In genomic region chr6:73518982-73519850, GRCh38 we compare ENCODE assay signal across 8 cellular contexts. TPM values are rescaled to one million over a fixed set of nuclear protein-coding genes. Genes with fewer than 3 reads are reported as not detected.
DNase-seq lines count a peak whose midpoint lies in the region; ATAC-seq and TF ChIP-seq lines count a peak whose summit lies in the region.
"Not testable (repeated sequence)": the region's sequence is repeated elsewhere in the genome, so short reads cannot be mapped to it uniquely, and the experiment has no call there.

No MANE protein-coding gene starts in this region.

- intact Hi-C loops in stomach (cut with DNase I; ENCODE audit: low total_unique reads) = not testable (repeated sequence)

- peak overlapping the region; percentile 98 for H3K4me3 Mint-ChIP-seq in activated naive CD8-positive, alpha-beta T cell treated with anti-CD3 and anti-CD28 coated beads for 36 hours
- H3K4me3 Mint-ChIP-seq in effector memory CD8-positive, alpha-beta T cell = peak overlapping the region; percentile 94 to 96
- peak overlapping the region; percentile 90 for H3K4me3 Mint-ChIP-seq in natural killer cell treated with Interleukin-12 subunit alpha and Interleukin-12 subunit beta and Interleukin-15 and Interleukin-18, amount 100 ng/mL, for 72 hours

- 3 to 9% (median 6%) methylated on average over 6 to 8 of the region's 8 CpGs for WGBS in stomach, 5 donors

- H3K4me3 ChIP-seq in HL-60 (replicated peaks; ENCODE audit: insufficient read depth, low read length) (peak overlapping the region; percentile 80), SK-N-MC (peak overlapping the region; percentile 99), iPS-15b (ENCODE audit: low read depth, low read length) (peak overlapping the region; percentile 89), stomach (peak overlapping the region; percentile 80 to 95 (median 87))

- peak in 1 of 2 experiments; percentile 55 for DNase-seq in HL-60 (ENCODE audit: low read depth in 1 of 2, low spot score in 1 of 2)
- DNase-seq in SK-N-MC (ENCODE audit: low read depth, low spot score); activated naive CD8-positive, alpha-beta T cell treated with anti-CD3 and anti-CD28 coated beads for 36 hours; effector memory CD8-positive, alpha-beta T cell; natural killer cell treated with Interleukin-12 subunit alpha and Interleukin-12 subunit beta and Interleukin-15 and Interleukin-18, amount 100 ng/mL, for 72 hours (ENCODE audit: low spot score); stomach: not testable (repeated sequence)

- not testable (repeated sequence) for H3K27me3 ChIP-seq in HL-60 (ENCODE audit: insufficient read depth, poor library complexity, severe bottlenecking); iPS-15b (ENCODE audit: control insufficient read depth, insufficient read depth, low read length); stomach

- peak overlapping the region; percentile 100 for H3K27ac ChIP-seq in C4-2B
- peak overlapping the region; percentile 98 for H3K27ac ChIP-seq in HL-60 (replicated peaks)
- H3K27ac ChIP-seq in SK-N-MC = peak overlapping the region; percentile 99
- H3K27ac ChIP-seq in stomach = peak overlapping the region in 4 of 5 donors; percentile 99 to 100 (median 100)

- not testable (repeated sequence) for H3K4me1 ChIP-seq in iPS-15b (ENCODE audit: control insufficient read depth, insufficient read depth, low read length)
- H3K4me1 ChIP-seq in stomach = peaks cover 46 to 73% (median 71%) of the 10 kb centered on the region in 4 donors

- peaks cover 56% of the 10 kb centered on the region for H3K4me1 Mint-ChIP-seq in activated naive CD8-positive, alpha-beta T cell treated with anti-CD3 and anti-CD28 coated beads for 36 hours
- peaks cover 51 to 78% of the 10 kb centered on the region in 2 donors for H3K4me1 Mint-ChIP-seq in effector memory CD8-positive, alpha-beta T cell (ENCODE audit: low read depth in 2 of 2)
- peaks cover 57 to 67% of the 10 kb centered on the region in 2 donors for H3K4me1 Mint-ChIP-seq in natural killer cell treated with Interleukin-12 subunit alpha and Interleukin-12 subunit beta and Interleukin-15 and Interleukin-18, amount 100 ng/mL, for 72 hours (ENCODE audit: low read depth in 2 of 2)

- not testable (repeated sequence) for TF ChIP-seq POLR2A in stomach (IDR thresholded peaks at IDR 0.05)

- TF ChIP-seq CTCF in C4-2B (conservative IDR thresholded peaks at IDR 0.05); HL-60 (IDR thresholded peaks at IDR 0.05; ENCODE audit: insufficient read depth, low read length); stomach (IDR thresholded peaks at IDR 0.05): not testable (repeated sequence)

- H3K36me3 Mint-ChIP-seq in activated naive CD8-positive, alpha-beta T cell treated with anti-CD3 and anti-CD28 coated beads for 36 hours = peaks cover 76% of the 10 kb centered on the region
- H3K36me3 Mint-ChIP-seq in effector memory CD8-positive, alpha-beta T cell (ENCODE audit: insufficient read depth) = peaks cover 88% of the 10 kb centered on the region
- H3K36me3 Mint-ChIP-seq in natural killer cell treated with Interleukin-12 subunit alpha and Interleukin-12 subunit beta and Interleukin-15 and Interleukin-18, amount 100 ng/mL, for 72 hours = peaks cover 54% of the 10 kb centered on the region

- peaks cover 59% of the 10 kb centered on the region for H3K27me3 Mint-ChIP-seq in activated naive CD8-positive, alpha-beta T cell treated with anti-CD3 and anti-CD28 coated beads for 36 hours
- not testable (repeated sequence) for H3K27me3 Mint-ChIP-seq in effector memory CD8-positive, alpha-beta T cell; natural killer cell treated with Interleukin-12 subunit alpha and Interleukin-12 subunit beta and Interleukin-15 and Interleukin-18, amount 100 ng/mL, for 72 hours

- H3K36me3 ChIP-seq in SK-N-MC (ENCODE audit: insufficient read depth, low read length) = peaks cover 59% of the 10 kb centered on the region
- peaks cover 40% of the 10 kb centered on the region for H3K36me3 ChIP-seq in iPS-15b (ENCODE audit: control insufficient read depth, insufficient read depth, low read length)
- peaks cover 36 to 55% (median 53%) of the 10 kb centered on the region in 4 donors for H3K36me3 ChIP-seq in stomach

- TF ChIP-seq EP300 in stomach (IDR thresholded peaks at IDR 0.05) = not testable (repeated sequence)

- peak overlapping the region; percentile 100 for H3K9ac ChIP-seq in SK-N-MC (ENCODE audit: insufficient read length)
- H3K9ac ChIP-seq in iPS-15b (ENCODE audit: low read depth, low read length) = peak overlapping the region; percentile 100

- peaks cover 13% of the 10 kb centered on the region; the same call in 1 of the 2 replicates for H3K9me3 ChIP-seq in SK-N-MC (ENCODE audit: low read depth, low read length)
- not testable (repeated sequence) for H3K9me3 ChIP-seq in iPS-15b (ENCODE audit: control insufficient read depth, insufficient read depth, low read length); stomach

- not testable (repeated sequence) for ATAC-seq in effector memory CD8-positive, alpha-beta T cell (replicated peaks); natural killer cell treated with Interleukin-12 subunit alpha and Interleukin-12 subunit beta and Interleukin-15 and Interleukin-18, amount 100 ng/mL, for 72 hours

- peak overlapping the region; percentile 98 for H3K27ac Mint-ChIP-seq in activated naive CD8-positive, alpha-beta T cell treated with anti-CD3 and anti-CD28 coated beads for 36 hours
- H3K27ac Mint-ChIP-seq in effector memory CD8-positive, alpha-beta T cell = peak overlapping the region; percentile 97 to 100
- peak overlapping the region; percentile 98 to 99 for H3K27ac Mint-ChIP-seq in natural killer cell treated with Interleukin-12 subunit alpha and Interleukin-12 subunit beta and Interleukin-15 and Interleukin-18, amount 100 ng/mL, for 72 hours

- H3K9me3 Mint-ChIP-seq in activated naive CD8-positive, alpha-beta T cell treated with anti-CD3 and anti-CD28 coated beads for 36 hours; effector memory CD8-positive, alpha-beta T cell; natural killer cell treated with Interleukin-12 subunit alpha and Interleukin-12 subunit beta and Interleukin-15 and Interleukin-18, amount 100 ng/mL, for 72 hours: not testable (repeated sequence)

RNA-seq across cellular contexts. Expression of gene EEF1A1, which starts 1.6 kb away (rescaled TPM):
- total RNA-seq in activated naive CD8-positive, alpha-beta T cell treated with anti-CD3 and anti-CD28 coated beads for 36 hours = over 10,000 TPM in 1 of 2 experiments, 1,000 to 10,000 TPM in 1; 9,928 to 10,412 TPM
- total RNA-seq in natural killer cell treated with Interleukin-12 subunit alpha and Interleukin-12 subunit beta and Interleukin-15 and Interleukin-18, amount 100 ng/mL, for 72 hours = 1,000 to 10,000 TPM; 4,705 to 6,056 TPM
- total RNA-seq in stomach = over 10,000 TPM in 1 of 5 donors, 1,000 to 10,000 TPM in 4; 3,004 to 19,399 (median 6,187) TPM
- over 10,000 TPM in 2 of 3 donors, 1,000 to 10,000 TPM in 1; 8,307 to 12,295 (median 10,016) TPM for polyA plus RNA-seq in stomach

RNA-seq across cellular contexts. Expression of gene MTO1, which starts 57.7 kb away (rescaled TPM):
- 10 to 100 TPM; 48.9 to 51.2 TPM for total RNA-seq in activated naive CD8-positive, alpha-beta T cell treated with anti-CD3 and anti-CD28 coated beads for 36 hours
- total RNA-seq in natural killer cell treated with Interleukin-12 subunit alpha and Interleukin-12 subunit beta and Interleukin-15 and Interleukin-18, amount 100 ng/mL, for 72 hours = 10 to 100 TPM; 42.9 to 76.0 TPM
- 10 to 100 TPM in 4 of 5 donors, 1 to 10 TPM in 1; 3.2 to 53.7 (median 19.1) TPM for total RNA-seq in stomach
- 10 to 100 TPM in 1 of 3 donors, 1 to 10 TPM in 2; 7.8 to 11.6 (median 8.9) TPM for polyA plus RNA-seq in stomach
